ENCODE assay signal across 8 cellular contexts in the genomic region with DNA sequence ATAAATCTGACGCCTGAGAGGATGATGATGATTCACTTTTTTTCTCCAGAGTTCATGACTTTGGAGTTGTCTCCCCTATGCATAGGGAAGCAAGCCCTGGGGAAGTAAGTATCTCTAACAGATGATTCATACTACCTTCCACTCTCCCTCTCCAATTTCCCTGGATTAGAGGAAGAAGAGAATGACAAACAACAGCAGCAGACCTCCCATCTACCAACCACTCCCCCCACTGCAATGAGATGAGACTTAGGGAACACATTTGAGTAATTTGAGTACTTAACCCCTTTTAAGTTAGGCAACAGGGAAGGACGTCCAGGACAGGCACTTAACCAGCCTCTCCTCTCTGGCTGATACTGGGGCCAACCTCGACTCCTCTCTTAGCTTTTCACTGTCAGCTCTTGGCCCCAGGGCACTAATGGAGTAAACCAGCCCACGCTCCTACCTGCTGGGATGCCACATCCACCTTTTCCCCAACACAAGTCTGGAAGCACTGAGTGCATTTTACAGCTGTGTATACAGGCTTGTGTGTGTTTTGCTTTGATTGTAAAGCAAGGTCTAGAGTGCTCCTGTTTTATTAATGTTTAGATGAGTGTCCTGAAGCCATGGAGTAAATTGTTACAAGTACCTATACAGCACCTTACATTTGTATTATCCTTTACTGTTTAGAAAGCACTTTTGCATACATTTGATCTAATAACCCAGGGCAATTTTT.
A peak's percentile ranks its signal among the peaks of the same experiment; 100 is the strongest.
DNase-seq lines count a peak whose midpoint lies in the region; ATAC-seq and TF ChIP-seq lines count a peak whose summit lies in the region.

No MANE protein-coding gene starts in this region.

- no peaks in the 10 kb centered on the region for H4K20me1 ChIP-seq in osteoblast (ENCODE audit: insufficient read depth, low read length)

- H3K4me1 Mint-ChIP-seq in endodermal cell (peaks cover 3% of the 10 kb centered on the region), natural killer cell (no peaks in the 10 kb centered on the region)

- no peak overlapping the region for H3K4me3 ChIP-seq in endodermal cell (ENCODE audit: low read length)
- H3K4me3 ChIP-seq in osteoblast (ENCODE audit: insufficient read depth, low read length) = no peak overlapping the region

- H2AFZ ChIP-seq in osteoblast (ENCODE audit: low read length) = peak overlapping the region; percentile 43

- peaks cover 5% of the 10 kb centered on the region for H3K9me3 Mint-ChIP-seq in endodermal cell
- H3K9me3 Mint-ChIP-seq in natural killer cell = peaks cover 2% of the 10 kb centered on the region in 2 donors

- peaks cover 8% of the 10 kb centered on the region for H3K9me3 ChIP-seq in endodermal cell (ENCODE audit: control insufficient read depth, low read length)
- H3K9me3 ChIP-seq in osteoblast (ENCODE audit: low read depth, low read length) = no peaks in the 10 kb centered on the region

- intact Hi-C loops in natural killer cell (cut with micrococcal nuclease) = no loop called here

- H3K27me3 Mint-ChIP-seq in endodermal cell (ENCODE audit: insufficient read depth) = no peaks in the 10 kb centered on the region
- peaks cover 16 to 30% of the 10 kb centered on the region in 2 donors for H3K27me3 Mint-ChIP-seq in natural killer cell (ENCODE audit: low read depth in 2 of 2)

- WGBS in endodermal cell (ENCODE audit: insufficient coverage in 1 of 2, insufficient read length in 1 of 2), 2 experiments = 60 to 75% methylated on average over 3 to 4 of the region's 4 CpGs

- no peak overlapping the region for H3K27ac ChIP-seq in endodermal cell (ENCODE audit: low read depth, low read length)
- peak overlapping the region; percentile 63 for H3K27ac ChIP-seq in osteoblast (ENCODE audit: low read depth, low read length)

- H3K4me3 Mint-ChIP-seq in endodermal cell (no peak overlapping the region), natural killer cell (no peak overlapping the region)

- H3K4me2 ChIP-seq in osteoblast (ENCODE audit: insufficient read depth, low read length) = no peak overlapping the region

- H3K27ac Mint-ChIP-seq in endodermal cell (no peak overlapping the region), natural killer cell (no peak overlapping the region)

- H3K79me2 ChIP-seq in osteoblast (ENCODE audit: insufficient read depth, low read length) = no peaks in the 10 kb centered on the region

- DNase-seq in ELF-1 (ENCODE audit: low read depth, low spot score) (peak; percentile 72), NCI-H2227 (lab: John Stamatoyannopoulos, UW; ENCODE audit: unreplicated experiment) (peak; percentile 74), endodermal cell (peak; percentile 48), osteoblast (ENCODE audit: insufficient read length, low spot score, missing footprints) (peak; percentile 37), natural killer cell (no peak), mucosa of gallbladder (ENCODE audit: low spot score) (no peak), NCI-H2029 (lab: John Stamatoyannopoulos, UW) (no peak)

- ATAC-seq in natural killer cell (no peak), HG03095 (IDR thresholded peaks at IDR 0.05; ENCODE audit: unreplicated experiment) (no peak)

- H3K27me3 ChIP-seq in endodermal cell (ENCODE audit: control insufficient read depth, insufficient read depth, low read length, poor library complexity, severe bottlenecking) (no peaks in the 10 kb centered on the region), osteoblast (ENCODE audit: insufficient read depth, low read length) (no peaks in the 10 kb centered on the region)

- H3K9ac ChIP-seq in endodermal cell (ENCODE audit: extremely low read depth, low read length, poor library complexity, severe bottlenecking) = no peak overlapping the region

- no peaks in the 10 kb centered on the region for H3K36me3 Mint-ChIP-seq in endodermal cell (ENCODE audit: low read depth)
- H3K36me3 Mint-ChIP-seq in natural killer cell = no peaks in the 10 kb centered on the region

- H3K36me3 ChIP-seq in endodermal cell (ENCODE audit: control insufficient read depth, insufficient read depth, low read length) (no peaks in the 10 kb centered on the region), osteoblast (ENCODE audit: insufficient read depth, low read length) (no peaks in the 10 kb centered on the region)

- H3K4me1 ChIP-seq in endodermal cell (ENCODE audit: control insufficient read depth, insufficient read depth, low read length) (no peaks in the 10 kb centered on the region), osteoblast (ENCODE audit: insufficient read depth, low read length) (peaks cover 34% of the 10 kb centered on the region)

- TF ChIP-seq CTCF in endodermal cell (conservative IDR thresholded peaks at IDR 0.05) (no peak), osteoblast (IDR thresholded peaks at IDR 0.05; ENCODE audit: extremely low read depth, low read depth, low read length) (no peak), natural killer cell (IDR thresholded peaks at IDR 0.05) (no peak)

Comparison
In these comparisons a context has a peak if more than half of its experiments do, and no peak if none do; other contexts are left out.
1. DNase-seq: peak in ELF-1 (single experiment), NCI-H2227 (single experiment), endodermal cell (single experiment) and osteoblast (single experiment); none in natural killer cell (single experiment), mucosa of gallbladder (single experiment) and NCI-H2029 (single experiment).